ENCODE assay signal across 19 cellular contexts in the genomic region with DNA sequence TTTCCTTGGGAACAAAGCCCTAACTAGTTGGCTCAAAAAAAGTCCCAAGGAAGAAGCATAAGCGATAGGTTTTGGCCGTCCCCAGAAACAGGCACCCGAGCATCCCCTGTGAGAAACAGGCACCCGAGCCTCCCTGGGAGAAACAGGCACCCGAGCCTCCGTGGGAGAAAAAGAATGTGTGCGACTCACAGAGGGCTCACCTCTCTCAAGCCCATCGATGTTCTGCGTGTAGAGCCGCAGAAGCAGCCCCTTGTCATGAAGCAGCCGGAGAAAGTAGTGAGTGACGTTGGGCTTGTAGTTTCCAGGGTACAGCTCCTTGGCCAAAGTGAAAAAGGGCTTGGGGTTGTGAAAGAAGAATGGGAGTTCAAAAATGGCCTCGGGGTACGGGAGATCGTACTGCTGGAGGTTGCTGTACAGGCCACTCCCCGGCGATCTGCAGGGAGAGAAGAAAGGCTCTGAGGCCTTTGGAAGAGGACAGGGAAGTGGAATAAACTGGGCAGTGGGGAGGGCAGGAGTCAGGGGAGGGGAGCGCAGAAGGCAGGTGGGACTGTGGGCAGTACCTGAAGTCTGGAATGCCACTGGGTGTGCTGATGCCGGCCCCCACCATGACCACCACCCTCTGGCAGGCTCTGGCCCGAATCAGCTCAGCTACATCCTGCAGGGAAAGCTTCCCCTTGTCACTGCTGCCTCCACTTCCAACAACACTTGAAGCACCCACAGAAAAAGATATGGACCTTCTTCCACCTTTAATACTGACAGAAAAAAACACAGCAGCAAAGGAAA. TPM values are rescaled to one million over a fixed set of nuclear protein-coding genes. Genes with fewer than 3 reads are reported as not detected.
DNase-seq lines count a peak whose midpoint lies in the region; ATAC-seq, FAIRE-seq and TF ChIP-seq lines count a peak whose summit lies in the region.
"Had no signal": no experiment of that assay in that cellular context is flagged by ENCODE, and none has a peak within 500 bp of the region (broad histone marks: within the 10 kb centered on the region; RNA-seq: fewer than 3 reads in every experiment).

No MANE protein-coding gene starts in this region.

- H2AFZ ChIP-seq in IMR-90 (replicated peaks; ENCODE audit: low read length, poor library complexity) (no peak overlapping the region), trophoblast cell (ENCODE audit: insufficient read depth, low read length, poor library complexity) (no peak overlapping the region)
- H2AFZ ChIP-seq: GM23248 had no signal

- no peak for TF ChIP-seq CTCF in IMR-90 (conservative IDR thresholded peaks at IDR 0.05; ENCODE audit: low read depth, low read length)
- no peak for TF ChIP-seq CTCF in breast epithelium (IDR thresholded peaks at IDR 0.05)
- no peak for TF ChIP-seq CTCF in esophagus muscularis mucosa (IDR thresholded peaks at IDR 0.05)

- no peak for TF ChIP-seq RAD21 in IMR-90 (IDR thresholded peaks at IDR 0.05; ENCODE audit: low read length)

- no peak overlapping the region for H3K56ac ChIP-seq in IMR-90 (ENCODE audit: extremely low read depth, insufficient read depth, low read length)

- no peak overlapping the region for H3K18ac ChIP-seq in IMR-90 (ENCODE audit: low read depth, low read length)
- H3K18ac ChIP-seq in trophoblast cell (ENCODE audit: low read length): no peak overlapping the region

- no peak overlapping the region for H3K4ac ChIP-seq in IMR-90 (ENCODE audit: low read depth, low read length)
- no peak overlapping the region for H3K4ac ChIP-seq in trophoblast cell (ENCODE audit: low read depth, low read length)

- H4K20me1 ChIP-seq in IMR-90 (ENCODE audit: insufficient read depth, low read length): peaks cover 5% of the 10 kb centered on the region

- H4K5ac ChIP-seq in IMR-90 (ENCODE audit: low read depth, low read length): no peak overlapping the region

- no peak overlapping the region for H4K12ac ChIP-seq in trophoblast cell (ENCODE audit: low read depth, low read length)

- no peak for TF ChIP-seq EP300 in esophagus muscularis mucosa (IDR thresholded peaks at IDR 0.05)

- in situ Hi-C loops in IMR-90 (cut with MboI; ENCODE audit: low sequenced_read_pairs): no loop called here

- H2BK20ac ChIP-seq in IMR-90 (ENCODE audit: low read depth, low read length): no peak overlapping the region

- H2AK9ac ChIP-seq in IMR-90 (replicated peaks; ENCODE audit: low read depth, low read length, poor library complexity): peak overlapping the region; percentile 13

- BruUV-seq in IMR-90 (replicated peaks; lab: Mats Ljungman, UMichigan): no TSS peak

- H3K36me3 ChIP-seq in IMR-90 (ENCODE audit: control insufficient read depth, insufficient read depth, low read length) (peaks cover 2% of the 10 kb centered on the region; the same call in 1 of the 2 replicates), breast epithelium (no peaks in the 10 kb centered on the region), trophoblast cell (ENCODE audit: control insufficient read depth in 1 of 2, insufficient read depth in 2 of 2, low read length in 2 of 2) (peaks cover 0 to 4% of the 10 kb centered on the region in 2 experiments), esophagus muscularis mucosa (peaks cover 0 to 43% (median 17%) of the 10 kb centered on the region in 4 donors), small intestine (ENCODE audit: control insufficient read depth in 2 of 2, insufficient read depth in 2 of 2, low read length in 2 of 2) (peaks cover 0 to 2% of the 10 kb centered on the region in 2 donors)

- H3K9me1 ChIP-seq in IMR-90 (ENCODE audit: insufficient read depth, low read length): no peaks in the 10 kb centered on the region

- H3K23ac ChIP-seq in IMR-90 (ENCODE audit: low read depth, low read length) (no peak overlapping the region; the same call in 1 of the 2 replicates), trophoblast cell (ENCODE audit: low read length) (no peak overlapping the region)

- H3K9ac ChIP-seq in IMR-90 (ENCODE audit: low read depth, low read length) (no peak overlapping the region), trophoblast cell (ENCODE audit: low read length) (no peak overlapping the region)
- H3K9ac ChIP-seq: GM23248, KMS-11 had no signal

- TF ChIP-seq POLR2A in IMR-90 (IDR thresholded peaks at IDR 0.05; ENCODE audit: low read depth, low read length): no peak
- TF ChIP-seq POLR2A in breast epithelium (IDR thresholded peaks at IDR 0.05): no peak
- no peak for TF ChIP-seq POLR2A in esophagus muscularis mucosa (IDR thresholded peaks at IDR 0.05; ENCODE audit: low read depth)

- H3K4me2 ChIP-seq in IMR-90 (ENCODE audit: low read depth, low read length) (no peak overlapping the region), trophoblast cell (ENCODE audit: low read length) (no peak overlapping the region)
- H3K4me2 ChIP-seq: KMS-11 had no signal

- intact Hi-C loops in IMR-90 (cut with micrococcal nuclease): no loop called here
- intact Hi-C loops in breast epithelium (cut with DNase I; ENCODE audit: low total_unique reads): no loop called here
- intact Hi-C loops in esophagus muscularis mucosa (cut with DNase I): no loop called here

- POLR2A ChIA-PET in IMR-90 (lab: Charles Lee; ENCODE audit: unreplicated experiment): no interaction called here

- H2BK5ac ChIP-seq in IMR-90 (ENCODE audit: low read depth, low read length, poor library complexity, severe bottlenecking) (no peak overlapping the region), trophoblast cell (ENCODE audit: low read depth, low read length, poor library complexity) (no peak overlapping the region)

- H3K4me1 ChIP-seq in IMR-90 (ENCODE audit: control insufficient read depth, insufficient read depth, low read length) (peaks cover 2% of the 10 kb centered on the region), breast epithelium (peaks cover under 1 to 12% of the 10 kb centered on the region in 2 donors), trophoblast cell (ENCODE audit: control insufficient read depth in 1 of 2, insufficient read depth in 2 of 2, low read length in 2 of 2) (peaks cover 0 to 6% of the 10 kb centered on the region in 2 experiments), esophagus muscularis mucosa (peaks cover 15 to 24% (median 19%) of the 10 kb centered on the region in 4 donors), small intestine (ENCODE audit: control insufficient read depth in 2 of 2, insufficient read depth in 1 of 2, low read depth in 1 of 2, low read length in 1 of 2) (peaks cover 2% of the 10 kb centered on the region in 2 donors)

- no peak overlapping the region for H2BK15ac ChIP-seq in IMR-90 (ENCODE audit: low read depth, low read length)

- peak overlapping the region; percentile 16 for H2BK12ac ChIP-seq in trophoblast cell (ENCODE audit: low read length)

- H3K4me3 ChIP-seq in IMR-90 (ENCODE audit: insufficient read depth, low read depth, low read length) (no peak overlapping the region), breast epithelium (peak overlapping the region in 2 of 3 donors; percentile 8 to 22), trophoblast cell (ENCODE audit: low read depth, low read length) (no peak overlapping the region), esophagus muscularis mucosa (no peak overlapping the region), small intestine (ENCODE audit: low read depth in 1 of 2, low read length in 2 of 2) (no peak overlapping the region)
- H3K4me3 ChIP-seq: GM23248, MG63 had no signal

- peaks cover 13% of the 10 kb centered on the region for H3K79me2 ChIP-seq in trophoblast cell (ENCODE audit: control insufficient read depth, insufficient read depth, low read length, poor library complexity)

- H4K91ac ChIP-seq in IMR-90 (ENCODE audit: insufficient read depth, low read depth, low read length) (no peak overlapping the region), trophoblast cell (ENCODE audit: low read depth, low read length) (no peak overlapping the region)

- H3K79me1 ChIP-seq in IMR-90 (ENCODE audit: low read depth in 1 of 2, low read length in 2 of 2): peaks cover 9 to 44% of the 10 kb centered on the region in 2 experiments; a peak in 3 of 4 replicates
- H3K79me1 ChIP-seq in trophoblast cell (ENCODE audit: low read length): peaks cover 11% of the 10 kb centered on the region

- H3K14ac ChIP-seq in IMR-90 (replicated peaks; ENCODE audit: low read depth, low read length): no peak overlapping the region
- no peak overlapping the region for H3K14ac ChIP-seq in trophoblast cell (ENCODE audit: low read length)

- H2AK5ac ChIP-seq in IMR-90 (ENCODE audit: low read depth, low read length) (no peak overlapping the region), trophoblast cell (ENCODE audit: low read length) (no peak overlapping the region)

- H2BK120ac ChIP-seq in IMR-90 (ENCODE audit: low read depth, low read length): no peak overlapping the region
- H2BK120ac ChIP-seq in trophoblast cell (ENCODE audit: insufficient read depth, low read length, poor library complexity): no peak overlapping the region

- dilution Hi-C loops in IMR-90 (cut with HindIII; ENCODE audit: low sequenced_read_pairs, unreplicated experiment): no loop called here

- H3K27me3 ChIP-seq in IMR-90 (ENCODE audit: control insufficient read depth, insufficient read depth, low read length): no peaks in the 10 kb centered on the region
- H3K27me3 ChIP-seq in breast epithelium: no peaks in the 10 kb centered on the region
- no peaks in the 10 kb centered on the region for H3K27me3 ChIP-seq in trophoblast cell (ENCODE audit: insufficient read depth, low read length)
- H3K27me3 ChIP-seq in esophagus muscularis mucosa: no peaks in the 10 kb centered on the region
- H3K27me3 ChIP-seq in small intestine (ENCODE audit: control insufficient read depth in 2 of 2, insufficient read depth in 2 of 2, low read length in 2 of 2): no peaks in the 10 kb centered on the region
- H3K27me3 ChIP-seq: MG63 had no signal

- peak; percentile 56 for DNase-seq in activated effector memory CD4-positive, alpha-beta T cell treated with anti-CD3 and anti-CD28 coated beads, Interleukin-2, amount 50 U/mL, for 16 hours
- no peak for DNase-seq in activated effector memory CD4-positive, alpha-beta T cell treated with Interleukin-2 at 50 U/mL for 16 hours
- DNase-seq in IMR-90: no peak
- DNase-seq in breast epithelium (ENCODE audit: low spot score in 2 of 2): peak in 1 of 2 donors; percentile 53
- no peak for DNase-seq in trophoblast cell
- DNase-seq in esophagus muscularis mucosa (ENCODE audit: extremely low spot score): no peak
- DNase-seq in small intestine: no peak
- DNase-seq in HK-2 (ENCODE audit: unreplicated experiment): no peak
- DNase-seq: AML-193; GM23248; MG63; NCI-H1092 treated with DMSO at 0.1 percent for 48 hours; NCI-H1694 treated with DMSO at 0.1 percent for 48 hours; NCI-H69; NK-92 treated with Interleukin-12 subunit alpha and Interleukin-12 subunit beta, amount 100 ng/mL, for 24 hours; PC-3 had no signal

- H3K27ac ChIP-seq in IMR-90 (ENCODE audit: insufficient read depth, low read length): no peak overlapping the region
- peak overlapping the region; percentile 43 to 66 for H3K27ac ChIP-seq in breast epithelium
- H3K27ac ChIP-seq in trophoblast cell (ENCODE audit: low read depth, low read length): no peak overlapping the region
- H3K27ac ChIP-seq in esophagus muscularis mucosa (replicated peaks in 1 of 4): no peak overlapping the region
- H3K27ac ChIP-seq in small intestine (ENCODE audit: low read depth in 1 of 2, low read length in 1 of 2): no peak overlapping the region
- H3K27ac ChIP-seq: GM23248, KMS-11 had no signal

- CTCF ChIA-PET in IMR-90 (lab: Yijun Ruan, JAX): no interaction called here

- ATAC-seq in IMR-90 (ENCODE audit: low read depth): no peak
- ATAC-seq: CD8-positive, alpha-beta T cell; PC-3; Right ventricle myocardium inferior had no signal

- H3K9me3 ChIP-seq in IMR-90 (ENCODE audit: control insufficient read depth, insufficient read depth, low read length) (no peaks in the 10 kb centered on the region), breast epithelium (no peaks in the 10 kb centered on the region), trophoblast cell (ENCODE audit: insufficient read depth, low read depth, low read length) (no peaks in the 10 kb centered on the region), esophagus muscularis mucosa (no peaks in the 10 kb centered on the region), small intestine (ENCODE audit: control insufficient read depth, low read depth) (no peaks in the 10 kb centered on the region)
- H3K9me3 ChIP-seq: MG63 had no signal

- 98% methylated on average over 11 of the region's 20 CpGs; no CpG with 5 or more reads in 1 of the 2 experiments for WGBS in IMR-90 (ENCODE audit: extremely low coverage in 2 of 2, insufficient read length in 1 of 2), 2 experiments
- no CpG with 5 or more reads among the region's 20 CpGs for WGBS in trophoblast cell (ENCODE audit: extremely low coverage, insufficient coverage, insufficient read length)
- 90% methylated on average over 20 of the region's 20 CpGs for WGBS in esophagus muscularis mucosa
- 92 to 94% (median 93%) methylated on average over 20 of the region's 20 CpGs for WGBS in small intestine, 3 donors

- FAIRE-seq in small intestine (lab: Jason Lieb, UNC): no peak

- H4K8ac ChIP-seq in IMR-90 (ENCODE audit: low read depth in 2 of 2, low read length in 2 of 2) (no peak overlapping the region), trophoblast cell (ENCODE audit: low read depth, low read length) (no peak overlapping the region)

RNA-seq across cellular contexts. Expression of a gene that starts 3.2 kb away (rescaled TPM):
- total RNA-seq in IMR-90 (2012; rRNA removed): 4.4 and 5.4 TPM in 2 replicates
- 14.9 and 18.6 TPM in 2 replicates for polyA plus RNA-seq in IMR-90 (2012; rRNA removed)
- polyA plus RNA-seq in IMR-90 (2012; cell fraction: cytosol; rRNA removed): 14.3 and 15.8 TPM in 2 replicates
- 73.8 and 141 TPM in 2 replicates for polyA plus RNA-seq in IMR-90 (2012; cell fraction: nucleus; rRNA removed; ENCODE audit: low replicate concordance)
- 10 to 100 TPM; 17.3 to 21.4 (median 19.3) TPM for total RNA-seq in breast epithelium
- 10.8 and 11.5 TPM in 2 replicates for polyA plus RNA-seq in trophoblast cell (2013)
- 10 to 100 TPM in 3 of 4 donors, 1 to 10 TPM in 1; 7.9 to 20.1 (median 14.0) TPM for total RNA-seq in esophagus muscularis mucosa
- polyA plus RNA-seq in small intestine: 10 to 100 TPM; 15.9 to 23.0 (median 16.1) TPM

RNA-seq across cellular contexts. Expression of a gene that starts 3.8 kb away (rescaled TPM):
- total RNA-seq in IMR-90 (2012; rRNA removed): 217 and 232 TPM in 2 replicates
- polyA plus RNA-seq in IMR-90 (2012; rRNA removed): 177 and 185 TPM in 2 replicates
- 137 and 178 TPM in 2 replicates for polyA plus RNA-seq in IMR-90 (2012; cell fraction: cytosol; rRNA removed)
- 136 and 175 TPM in 2 replicates for polyA plus RNA-seq in IMR-90 (2012; cell fraction: nucleus; rRNA removed; ENCODE audit: low replicate concordance)
- 100 to 1,000 TPM in 2 of 3 donors, 10 to 100 TPM in 1; 96.0 to 114 (median 106) TPM for total RNA-seq in breast epithelium
- polyA plus RNA-seq in trophoblast cell (2013): 94.6 and 95.0 TPM in 2 replicates
- 100 to 1,000 TPM in 1 of 4 donors, 10 to 100 TPM in 3; 86.4 to 124 (median 94.1) TPM for total RNA-seq in esophagus muscularis mucosa
- polyA plus RNA-seq in small intestine: 100 to 1,000 TPM; 144 to 159 (median 155) TPM

RNA-seq across cellular contexts. Expression of a gene that starts 25.5 kb away (rescaled TPM):
- total RNA-seq in IMR-90 (2012; rRNA removed): 114 and 129 TPM in 2 replicates
- polyA plus RNA-seq in IMR-90 (2012; rRNA removed): 188 and 193 TPM in 2 replicates
- polyA plus RNA-seq in IMR-90 (2012; cell fraction: cytosol; rRNA removed): 137 and 142 TPM in 2 replicates
- polyA plus RNA-seq in IMR-90 (2012; cell fraction: nucleus; rRNA removed; ENCODE audit: low replicate concordance): 324 and 546 TPM in 2 replicates
- total RNA-seq in breast epithelium: 10 to 100 TPM; 76.5 to 90.8 (median 77.0) TPM
- polyA plus RNA-seq in trophoblast cell (2013): 90.3 and 95.7 TPM in 2 replicates
- 100 to 1,000 TPM in 3 of 4 donors, 10 to 100 TPM in 1; 76.8 to 137 (median 123) TPM for total RNA-seq in esophagus muscularis mucosa
- 10 to 100 TPM; 59.1 to 64.3 (median 62.6) TPM for polyA plus RNA-seq in small intestine

RNA-seq across cellular contexts. Expression of a gene that starts 25.8 kb away (rescaled TPM):
- total RNA-seq in IMR-90 (2012; rRNA removed): 10.0 and 10.8 TPM in 2 replicates
- 82.8 and 90.7 TPM in 2 replicates for polyA plus RNA-seq in IMR-90 (2012; rRNA removed)
- 51.9 and 97.3 TPM in 2 replicates for polyA plus RNA-seq in IMR-90 (2012; cell fraction: cytosol; rRNA removed)
- polyA plus RNA-seq in IMR-90 (2012; cell fraction: nucleus; rRNA removed; ENCODE audit: low replicate concordance): 132 and 169 TPM in 2 replicates
- total RNA-seq in breast epithelium: 10 to 100 TPM; 25.6 to 30.4 (median 28.5) TPM
- 45.4 and 47.1 TPM in 2 replicates for polyA plus RNA-seq in trophoblast cell (2013)
- 10 to 100 TPM; 16.2 to 32.9 (median 30.5) TPM for total RNA-seq in esophagus muscularis mucosa
- 10 to 100 TPM; 30.4 to 39.8 (median 31.1) TPM for polyA plus RNA-seq in small intestine

RNA-seq across cellular contexts. Expression of a gene that starts 40.1 kb away (rescaled TPM):
- total RNA-seq in IMR-90 (2012; rRNA removed) (not detected in 2 replicates), breast epithelium (not detected), esophagus muscularis mucosa (not detected)
- polyA plus RNA-seq in IMR-90 (2012; rRNA removed) (not detected in 2 replicates), small intestine (not detected)
- polyA plus RNA-seq in IMR-90 (2012; cell fraction: cytosol; rRNA removed): not detected in 2 replicates
- not detected in 2 replicates for polyA plus RNA-seq in IMR-90 (2012; cell fraction: nucleus; rRNA removed; ENCODE audit: low replicate concordance)
- polyA plus RNA-seq in trophoblast cell (2013): not detected in 2 replicates
- total RNA-seq: CD8-positive, alpha-beta T cell; GM23248; PC-3; Right ventricle myocardium inferior had no signal
- polyA plus RNA-seq: GM23248 had no signal

Comparison
In these comparisons a context has a peak if more than half of its experiments do, and no peak if none do; other contexts are left out.
1. H3K27ac ChIP-seq: peak in breast epithelium (2 of 2); none in IMR-90 (single experiment), trophoblast cell (single experiment), esophagus muscularis mucosa (0 of 4) and small intestine (0 of 2).
2. H3K4me3 ChIP-seq: peak in breast epithelium (2 of 3); none in IMR-90 (single experiment), trophoblast cell (single experiment), esophagus muscularis mucosa (0 of 4) and small intestine (0 of 2).